19 cellular contexts compared by ENCODE assay signal in the genomic region with DNA sequence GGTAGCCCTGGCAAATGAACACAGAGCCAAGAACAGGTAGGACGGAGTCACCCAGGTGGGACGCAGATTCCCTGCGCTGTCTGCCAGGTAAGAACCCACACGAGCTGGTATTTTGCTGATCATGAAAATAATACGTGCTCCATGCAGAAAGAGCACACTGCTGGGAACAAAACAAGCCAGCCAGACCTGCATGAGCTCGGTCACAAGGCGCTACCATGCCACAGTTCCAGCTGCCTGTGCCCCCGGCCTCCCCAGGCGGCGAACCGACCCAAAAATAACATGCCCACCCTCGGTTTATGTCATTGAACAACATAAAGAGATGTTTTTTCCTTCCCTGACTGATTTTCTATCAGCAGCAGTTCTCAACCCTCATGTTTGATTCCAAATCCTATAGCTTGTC.
"Had no signal": no experiment of that assay in that cellular context is flagged by ENCODE, and none has a peak within 500 bp of the region (broad histone marks: within the 10 kb centered on the region; RNA-seq: fewer than 3 reads in every experiment).

No MANE protein-coding gene starts in this region.

- ATAC-seq: activated CD8-positive, alpha-beta memory T cell treated with anti-CD3 and anti-CD28 coated beads, Interleukin-2, amount 10 ng/mL, durations not matched to agents 7 days and 5 days; body of pancreas; naive thymus-derived CD4-positive, alpha-beta T cell had no signal

- H3K27me3 Mint-ChIP-seq: activated B cell treated with CpG ODN at 0.5 μM for 24 hours; activated CD4-positive, alpha-beta memory T cell treated with anti-CD3 and anti-CD28 coated beads, Interleukin-2, amount 10 ng/mL, durations not matched to agents 7 days and 5 days; activated naive CD8-positive, alpha-beta T cell; central memory CD8-positive, alpha-beta T cell; naive thymus-derived CD4-positive, alpha-beta T cell had no signal

- H3K27me3 ChIP-seq: body of pancreas, esophagus squamous epithelium, hepatocyte, pancreas, right lobe of liver had no signal

- H3K36me3 Mint-ChIP-seq: activated CD8-positive, alpha-beta memory T cell treated with anti-CD3 and anti-CD28 coated beads, Interleukin-2, amount 10 ng/mL, durations not matched to agents 7 days and 5 days; activated naive CD8-positive, alpha-beta T cell; naive thymus-derived CD4-positive, alpha-beta T cell; stimulated activated effector memory CD8-positive, alpha-beta T cell treated with anti-CD3 and anti-CD28 coated beads, Interleukin-12 subunit alpha, Interleukin-12 subunit beta, amount 100 ng/mL, for 72 hours had no signal

- H3K27ac ChIP-seq: body of pancreas, esophagus squamous epithelium, hepatocyte, right lobe of liver had no signal

- DNase-seq: activated B cell treated with CpG ODN at 0.5 μM for 24 hours; activated CD4-positive, alpha-beta memory T cell treated with anti-CD3 and anti-CD28 coated beads, Interleukin-2, amount 10 ng/mL, durations not matched to agents 7 days and 5 days; activated CD4-positive, alpha-beta T cell treated with anti-CD3 and anti-CD28 coated beads for 4 hours; activated CD8-positive, alpha-beta memory T cell treated with anti-CD3 and anti-CD28 coated beads, Interleukin-2, amount 10 ng/mL, durations not matched to agents 7 days and 5 days; cortex of kidney; effector CD8-positive, alpha-beta T cell; esophagus squamous epithelium; mesenchymal stem cell; naive thymus-derived CD4-positive, alpha-beta T cell; stimulated activated CD4-positive, alpha-beta T cell treated with anti-CD3 and anti-CD28 coated beads, Interleukin-4, amount 100 ng/mL, for 24 hours; T-helper 9 cell had no signal

- H3K36me3 ChIP-seq: esophagus squamous epithelium, pancreas, right lobe of liver had no signal

- H3K27ac Mint-ChIP-seq: activated B cell treated with CpG ODN at 0.5 μM for 24 hours; activated CD4-positive, alpha-beta memory T cell treated with anti-CD3 and anti-CD28 coated beads, Interleukin-2, amount 10 ng/mL, durations not matched to agents 7 days and 5 days; activated CD8-positive, alpha-beta memory T cell treated with anti-CD3 and anti-CD28 coated beads, Interleukin-2, amount 10 ng/mL, durations not matched to agents 7 days and 5 days; activated naive CD8-positive, alpha-beta T cell; naive thymus-derived CD4-positive, alpha-beta T cell; stimulated activated effector memory CD8-positive, alpha-beta T cell treated with anti-CD3 and anti-CD28 coated beads, Interleukin-12 subunit alpha, Interleukin-12 subunit beta, amount 100 ng/mL, for 72 hours had no signal

- H3K4me1 Mint-ChIP-seq: central memory CD8-positive, alpha-beta T cell had no signal

- H3K9me3 ChIP-seq: body of pancreas, esophagus squamous epithelium, pancreas, right lobe of liver had no signal

- H3K4me3 ChIP-seq: body of pancreas, esophagus squamous epithelium, hepatocyte, pancreas, right lobe of liver, smooth muscle cell had no signal

- H3K4me3 Mint-ChIP-seq: activated B cell treated with CpG ODN at 0.5 μM for 24 hours; activated CD4-positive, alpha-beta memory T cell treated with anti-CD3 and anti-CD28 coated beads, Interleukin-2, amount 10 ng/mL, durations not matched to agents 7 days and 5 days; activated CD8-positive, alpha-beta memory T cell treated with anti-CD3 and anti-CD28 coated beads, Interleukin-2, amount 10 ng/mL, durations not matched to agents 7 days and 5 days; activated naive CD8-positive, alpha-beta T cell; central memory CD8-positive, alpha-beta T cell; naive thymus-derived CD4-positive, alpha-beta T cell; stimulated activated effector memory CD8-positive, alpha-beta T cell treated with anti-CD3 and anti-CD28 coated beads, Interleukin-12 subunit alpha, Interleukin-12 subunit beta, amount 100 ng/mL, for 72 hours had no signal

- H3K9me3 Mint-ChIP-seq: activated B cell treated with CpG ODN at 0.5 μM for 24 hours; activated CD4-positive, alpha-beta memory T cell treated with anti-CD3 and anti-CD28 coated beads, Interleukin-2, amount 10 ng/mL, durations not matched to agents 7 days and 5 days; central memory CD8-positive, alpha-beta T cell; naive thymus-derived CD4-positive, alpha-beta T cell; stimulated activated effector memory CD8-positive, alpha-beta T cell treated with anti-CD3 and anti-CD28 coated beads, Interleukin-12 subunit alpha, Interleukin-12 subunit beta, amount 100 ng/mL, for 72 hours had no signal
